In the genomic region with DNA sequence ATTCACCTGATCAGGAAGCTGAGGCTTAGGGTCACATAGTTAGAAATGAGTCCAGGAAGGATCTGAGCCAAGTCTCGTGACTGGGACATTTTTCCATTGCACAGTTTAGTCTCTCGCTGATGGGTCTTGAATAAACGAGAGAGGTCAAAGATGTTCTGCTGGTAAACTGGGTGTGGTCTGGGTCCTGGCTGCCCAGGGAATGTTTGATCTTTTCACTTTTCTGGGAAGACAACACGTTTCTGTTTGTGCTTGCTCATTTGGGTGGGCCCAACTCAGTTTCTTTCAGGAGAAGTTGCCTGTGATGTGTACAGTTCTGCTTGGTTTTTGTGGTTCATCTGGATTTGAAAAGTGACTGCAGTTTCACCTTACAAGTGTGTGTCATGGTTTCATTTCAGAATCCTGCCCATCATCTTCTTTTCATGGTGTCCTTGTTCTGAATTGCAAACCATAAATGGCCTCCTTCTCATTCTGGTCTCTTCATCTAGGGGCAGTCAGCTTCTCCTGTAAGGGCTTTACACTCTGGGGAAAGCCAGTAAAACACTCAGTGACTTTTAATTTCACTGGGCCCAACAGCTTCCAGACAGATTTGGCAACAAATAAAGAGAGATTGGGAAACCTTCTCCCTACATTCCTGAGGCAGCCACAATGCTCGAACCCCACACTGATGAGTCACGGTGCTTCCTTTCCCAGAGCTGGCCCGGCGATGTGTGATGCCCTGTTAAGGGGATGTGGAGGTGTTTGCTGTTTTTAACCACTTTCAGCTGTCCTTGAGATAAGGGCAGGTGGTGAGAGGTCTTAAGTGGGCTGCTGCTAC, we compare ENCODE assay signal across 1 cellular context.
TF ChIP-seq lines count a peak whose summit lies in the region.

No MANE protein-coding gene starts in this region.

TF ChIP-seq in A549, 52 proteins besides CTCF, POLR2A, EP300 and RAD21 (continued from another document):
- no peak for TF ChIP-seq CHD4 (IDR thresholded peaks at IDR 0.05; ENCODE audit: borderline replicate concordance)
- no peak for TF ChIP-seq CHD2 (IDR thresholded peaks at IDR 0.05; ENCODE audit: low read length, partially characterized antibody)
- TF ChIP-seq ZNF302 (CRISPR knock-in tag; IDR thresholded peaks at IDR 0.05), result no peak
- no peak for TF ChIP-seq RNF2 (IDR thresholded peaks at IDR 0.05; ENCODE audit: borderline replicate concordance, low read depth)
- no peak for TF ChIP-seq EHMT2 (IDR thresholded peaks at IDR 0.05; ENCODE audit: low read depth)
- peak; percentile 44; the same call in 1 of the 2 replicates for TF ChIP-seq FOSL2 (IDR thresholded peaks at IDR 0.05)
- TF ChIP-seq FOSL2 (CRISPR knock-in tag; IDR thresholded peaks at IDR 0.05), result peak; percentile 66
- TF ChIP-seq RCOR1 (IDR thresholded peaks at IDR 0.05; ENCODE audit: low read depth, low read length), result no peak
- no peak for TF ChIP-seq KDM5A (IDR thresholded peaks at IDR 0.05)
- no peak for TF ChIP-seq CBX2 (IDR thresholded peaks at IDR 0.05; ENCODE audit: borderline replicate concordance, low read depth)
- no peak for TF ChIP-seq RARB (CRISPR knock-in tag; IDR thresholded peaks at IDR 0.05)
- TF ChIP-seq, protein P1, sequence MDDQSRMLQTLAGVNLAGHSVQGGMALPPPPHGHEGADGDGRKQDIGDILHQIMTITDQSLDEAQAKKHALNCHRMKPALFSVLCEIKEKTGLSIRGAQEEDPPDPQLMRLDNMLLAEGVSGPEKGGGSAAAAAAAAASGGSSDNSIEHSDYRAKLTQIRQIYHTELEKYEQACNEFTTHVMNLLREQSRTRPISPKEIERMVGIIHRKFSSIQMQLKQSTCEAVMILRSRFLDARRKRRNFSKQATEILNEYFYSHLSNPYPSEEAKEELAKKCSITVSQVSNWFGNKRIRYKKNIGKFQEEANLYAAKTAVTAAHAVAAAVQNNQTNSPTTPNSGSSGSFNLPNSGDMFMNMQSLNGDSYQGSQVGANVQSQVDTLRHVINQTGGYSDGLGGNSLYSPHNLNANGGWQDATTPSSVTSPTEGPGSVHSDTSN (IDR thresholded peaks at IDR 0.05), result no peak
- no peak for TF ChIP-seq NFE2L2 (conservative IDR thresholded peaks at IDR 0.05; ENCODE audit: low read length)
- TF ChIP-seq JUN (IDR thresholded peaks at IDR 0.05), result no peak
- TF ChIP-seq SREBF2 (IDR thresholded peaks at IDR 0.05), result no peak
- TF ChIP-seq HOXB5 (CRISPR knock-in tag; IDR thresholded peaks at IDR 0.05), result no peak
- no peak for TF ChIP-seq FOSB (CRISPR knock-in tag; IDR thresholded peaks at IDR 0.05)
- no peak for TF ChIP-seq PHF8 (IDR thresholded peaks at IDR 0.05; ENCODE audit: borderline replicate concordance, low read depth)
- TF ChIP-seq, protein P2, sequence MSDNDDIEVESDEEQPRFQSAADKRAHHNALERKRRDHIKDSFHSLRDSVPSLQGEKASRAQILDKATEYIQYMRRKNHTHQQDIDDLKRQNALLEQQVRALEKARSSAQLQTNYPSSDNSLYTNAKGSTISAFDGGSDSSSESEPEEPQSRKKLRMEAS (IDR thresholded peaks at IDR 0.05), result 0 out of 2 replicates have a peak, but pooled peaks have one; percentile 27
- no peak for TF ChIP-seq TP53 (CRISPR knock-in tag; IDR thresholded peaks at IDR 0.05)
- no peak for TF ChIP-seq SMC3 (IDR thresholded peaks at IDR 0.05)
- TF ChIP-seq, protein P3, sequence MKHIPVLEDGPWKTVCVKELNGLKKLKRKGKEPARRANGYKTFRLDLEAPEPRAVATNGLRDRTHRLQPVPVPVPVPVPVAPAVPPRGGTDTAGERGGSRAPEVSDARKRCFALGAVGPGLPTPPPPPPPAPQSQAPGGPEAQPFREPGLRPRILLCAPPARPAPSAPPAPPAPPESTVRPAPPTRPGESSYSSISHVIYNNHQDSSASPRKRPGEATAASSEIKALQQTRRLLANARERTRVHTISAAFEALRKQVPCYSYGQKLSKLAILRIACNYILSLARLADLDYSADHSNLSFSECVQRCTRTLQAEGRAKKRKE (CRISPR knock-in tag; IDR thresholded peaks at IDR 0.05; ENCODE audit: low read depth), result no peak
- TF ChIP-seq, protein P4, sequence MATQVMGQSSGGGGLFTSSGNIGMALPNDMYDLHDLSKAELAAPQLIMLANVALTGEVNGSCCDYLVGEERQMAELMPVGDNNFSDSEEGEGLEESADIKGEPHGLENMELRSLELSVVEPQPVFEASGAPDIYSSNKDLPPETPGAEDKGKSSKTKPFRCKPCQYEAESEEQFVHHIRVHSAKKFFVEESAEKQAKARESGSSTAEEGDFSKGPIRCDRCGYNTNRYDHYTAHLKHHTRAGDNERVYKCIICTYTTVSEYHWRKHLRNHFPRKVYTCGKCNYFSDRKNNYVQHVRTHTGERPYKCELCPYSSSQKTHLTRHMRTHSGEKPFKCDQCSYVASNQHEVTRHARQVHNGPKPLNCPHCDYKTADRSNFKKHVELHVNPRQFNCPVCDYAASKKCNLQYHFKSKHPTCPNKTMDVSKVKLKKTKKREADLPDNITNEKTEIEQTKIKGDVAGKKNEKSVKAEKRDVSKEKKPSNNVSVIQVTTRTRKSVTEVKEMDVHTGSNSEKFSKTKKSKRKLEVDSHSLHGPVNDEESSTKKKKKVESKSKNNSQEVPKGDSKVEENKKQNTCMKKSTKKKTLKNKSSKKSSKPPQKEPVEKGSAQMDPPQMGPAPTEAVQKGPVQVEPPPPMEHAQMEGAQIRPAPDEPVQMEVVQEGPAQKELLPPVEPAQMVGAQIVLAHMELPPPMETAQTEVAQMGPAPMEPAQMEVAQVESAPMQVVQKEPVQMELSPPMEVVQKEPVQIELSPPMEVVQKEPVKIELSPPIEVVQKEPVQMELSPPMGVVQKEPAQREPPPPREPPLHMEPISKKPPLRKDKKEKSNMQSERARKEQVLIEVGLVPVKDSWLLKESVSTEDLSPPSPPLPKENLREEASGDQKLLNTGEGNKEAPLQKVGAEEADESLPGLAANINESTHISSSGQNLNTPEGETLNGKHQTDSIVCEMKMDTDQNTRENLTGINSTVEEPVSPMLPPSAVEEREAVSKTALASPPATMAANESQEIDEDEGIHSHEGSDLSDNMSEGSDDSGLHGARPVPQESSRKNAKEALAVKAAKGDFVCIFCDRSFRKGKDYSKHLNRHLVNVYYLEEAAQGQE (IDR thresholded peaks at IDR 0.05), result no peak
- no peak for TF ChIP-seq RFX5 (IDR thresholded peaks at IDR 0.05)
- no peak for TF ChIP-seq KDM1A (IDR thresholded peaks at IDR 0.05; ENCODE audit: low read depth)
- peak; percentile 14; the same call in 1 of the 2 replicates for TF ChIP-seq BHLHE40 (IDR thresholded peaks at IDR 0.05; ENCODE audit: low read depth, low read length)
- peak; percentile 48; the same call in 1 of the 2 replicates for TF ChIP-seq JUNB (IDR thresholded peaks at IDR 0.05)
- no peak for TF ChIP-seq HEYL (CRISPR knock-in tag; IDR thresholded peaks at IDR 0.05)
- TF ChIP-seq, protein P5, sequence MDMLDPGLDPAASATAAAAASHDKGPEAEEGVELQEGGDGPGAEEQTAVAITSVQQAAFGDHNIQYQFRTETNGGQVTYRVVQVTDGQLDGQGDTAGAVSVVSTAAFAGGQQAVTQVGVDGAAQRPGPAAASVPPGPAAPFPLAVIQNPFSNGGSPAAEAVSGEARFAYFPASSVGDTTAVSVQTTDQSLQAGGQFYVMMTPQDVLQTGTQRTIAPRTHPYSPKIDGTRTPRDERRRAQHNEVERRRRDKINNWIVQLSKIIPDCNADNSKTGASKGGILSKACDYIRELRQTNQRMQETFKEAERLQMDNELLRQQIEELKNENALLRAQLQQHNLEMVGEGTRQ (IDR thresholded peaks at IDR 0.05), result no peak
- TF ChIP-seq, protein P6, sequence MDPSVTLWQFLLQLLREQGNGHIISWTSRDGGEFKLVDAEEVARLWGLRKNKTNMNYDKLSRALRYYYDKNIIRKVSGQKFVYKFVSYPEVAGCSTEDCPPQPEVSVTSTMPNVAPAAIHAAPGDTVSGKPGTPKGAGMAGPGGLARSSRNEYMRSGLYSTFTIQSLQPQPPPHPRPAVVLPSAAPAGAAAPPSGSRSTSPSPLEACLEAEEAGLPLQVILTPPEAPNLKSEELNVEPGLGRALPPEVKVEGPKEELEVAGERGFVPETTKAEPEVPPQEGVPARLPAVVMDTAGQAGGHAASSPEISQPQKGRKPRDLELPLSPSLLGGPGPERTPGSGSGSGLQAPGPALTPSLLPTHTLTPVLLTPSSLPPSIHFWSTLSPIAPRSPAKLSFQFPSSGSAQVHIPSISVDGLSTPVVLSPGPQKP (IDR thresholded peaks at IDR 0.05; ENCODE audit: low read depth, low read length), result no peak
- no peak for TF ChIP-seq MYC (IDR thresholded peaks at IDR 0.05; ENCODE audit: borderline replicate concordance, low read length)
- peak; percentile 74 to 85; a peak in 3 of 4 replicates for TF ChIP-seq CEBPB (IDR thresholded peaks at IDR 0.05)
- TF ChIP-seq HOXB13 (CRISPR knock-in tag; IDR thresholded peaks at IDR 0.05; ENCODE audit: low read depth), result no peak
TF ChIP-seq in A549: peak in this region for 5.
